Comparison of ENCODE assay signal across 4 cellular contexts in genomic region chr2:12379143-12379542, GRCh38.
"Had no signal": no experiment of that assay in that cellular context is flagged by ENCODE, and none has a peak within 500 bp of the region (broad histone marks: within the 10 kb centered on the region; RNA-seq: fewer than 3 reads in every experiment).

No MANE protein-coding gene starts in this region.

- H3K27ac Mint-ChIP-seq: H9 had no signal

- DNase-seq: GM23248, H9, HCEC 1CT, IMR-90 had no signal

- H3K4me3 ChIP-seq: GM23248 had no signal

- H3K4me3 Mint-ChIP-seq: H9 had no signal

- H3K9me3 Mint-ChIP-seq: H9 had no signal

- H3K27ac ChIP-seq: GM23248 had no signal
